In the genomic region with DNA sequence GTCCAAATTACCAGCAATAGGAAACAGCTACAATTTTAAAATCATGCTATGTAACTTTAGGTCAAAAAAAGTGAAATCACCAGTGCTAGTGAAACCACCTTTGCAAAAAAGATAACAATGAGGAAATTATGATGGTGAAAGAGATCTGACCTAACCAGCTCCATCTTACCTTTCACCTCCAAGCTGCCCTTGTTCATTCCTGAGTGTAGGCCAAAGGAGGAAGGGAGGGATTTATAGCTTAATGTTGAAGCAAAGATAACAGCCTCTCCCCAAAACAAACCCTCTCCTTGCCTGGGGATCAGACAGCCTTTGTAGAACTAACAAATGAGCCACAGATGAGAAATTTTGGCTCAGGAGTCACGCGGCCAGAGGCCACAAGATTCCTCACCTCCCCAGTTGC, we compare ENCODE assay signal across 25 cellular contexts.
DNase-seq lines count a peak whose midpoint lies in the region; ATAC-seq and TF ChIP-seq lines count a peak whose summit lies in the region.
"Had no signal": no experiment of that assay in that cellular context is flagged by ENCODE, and none has a peak within 500 bp of the region (broad histone marks: within the 10 kb centered on the region; RNA-seq: fewer than 3 reads in every experiment).

No MANE protein-coding gene starts in this region.

- no peaks in the 10 kb centered on the region for H3K79me2 ChIP-seq in PC-3 (ENCODE audit: low read length)

- H3K27ac ChIP-seq in PC-3 (ENCODE audit: low read length) (peak overlapping the region; percentile 54), uterus (peak overlapping the region; percentile 77 to 79)
- H3K27ac ChIP-seq: BLaER1 treated with 17β-estradiol and CSF1 and Interleukin-3, amounts not matched to agents 10 nM and 100 nM; HL-60; Peyer's patch had no signal

- intact Hi-C loops in PC-3 (cut with micrococcal nuclease) (no loop called here), left colon (cut with DNase I, micrococcal nuclease) (no loop called here), uterus (cut with DNase I; ENCODE audit: low total_unique reads) (no loop called here), left ventricle myocardium superior (cut with micrococcal nuclease) (no loop called here)

- no peaks in the 10 kb centered on the region for H3K36me3 ChIP-seq in PC-3 (ENCODE audit: low read depth, low read length)
- H3K36me3 ChIP-seq in uterus = no peaks in the 10 kb centered on the region
- H3K36me3 ChIP-seq: BLaER1 treated with 17β-estradiol and CSF1 and Interleukin-3, amounts not matched to agents 10 nM and 100 nM; Peyer's patch had no signal

- no peaks in the 10 kb centered on the region for H3K9me2 ChIP-seq in PC-3 (replicated peaks; ENCODE audit: low read length)

- DNase-seq in GM03348 (ENCODE audit: low spot score) (peak; percentile 2), PC-3 (peak; percentile 56), left colon (no peak), uterus (peak in 1 of 2 donors; percentile 34), NCI-H524 treated with DMSO at 0.1 percent for 48 hours (lab: John Stamatoyannopoulos, UW) (no peak), left ventricle myocardium superior (no peak), germinal center (ENCODE audit: low spot score) (no peak)
- DNase-seq: CD4-positive, alpha-beta memory T cell; COR-L47; DMS79; EL; GDM1; Karpas-422; NCI-H1105; NCI-H1436 treated with DMSO at 0.1 percent for 48 hours; NCI-H187 treated with DMSO at 0.1 percent for 48 hours; NCI-H446; NCI-H526; NCI-H82; NK-92 treated with Interleukin-12 subunit alpha and Interleukin-12 subunit beta, amount 100 ng/mL, for 24 hours; Peyer's patch; SHP77 treated with DMSO at 0.1 percent for 48 hours had no signal

- H3K9ac ChIP-seq in PC-3 (ENCODE audit: low read length) = no peak overlapping the region
- H3K9ac ChIP-seq: BLaER1 treated with 17β-estradiol and CSF1 and Interleukin-3, amounts not matched to agents 10 nM and 100 nM had no signal

- H3K9me3 ChIP-seq in PC-3 (ENCODE audit: low read length) (0 out of 2 replicates have a peak, but pooled peaks cover 5% of the 10 kb centered on the region), uterus (no peaks in the 10 kb centered on the region)

- TF ChIP-seq CTCF in PC-3 (conservative IDR thresholded peaks at IDR 0.05; ENCODE audit: low read depth, low read length) (no peak), uterus (IDR thresholded peaks at IDR 0.05) (no peak)

- H3K4me1 ChIP-seq in PC-3 (ENCODE audit: insufficient read depth, low read length) (peaks cover 33% of the 10 kb centered on the region), uterus (no peaks in the 10 kb centered on the region)
- H3K4me1 ChIP-seq: BLaER1 treated with 17β-estradiol and CSF1 and Interleukin-3, amounts not matched to agents 10 nM and 100 nM had no signal

- ATAC-seq in PC-3 (peak; percentile 16; the same call in 1 of the 2 replicates), left colon (peak; percentile 85), left ventricle myocardium superior (no peak)
- ATAC-seq: HCT116 had no signal

- H3K27me3 ChIP-seq in PC-3 (ENCODE audit: low read length) = no peaks in the 10 kb centered on the region
- no peaks in the 10 kb centered on the region for H3K27me3 ChIP-seq in uterus
- H3K27me3 ChIP-seq: BLaER1 treated with 17β-estradiol and CSF1 and Interleukin-3, amounts not matched to agents 10 nM and 100 nM; Peyer's patch had no signal

- H3K4me2 ChIP-seq in PC-3 (ENCODE audit: low read length) = peak overlapping the region; percentile 59
- H3K4me2 ChIP-seq: BLaER1 treated with 17β-estradiol and CSF1 and Interleukin-3, amounts not matched to agents 10 nM and 100 nM had no signal

- H4K20me1 ChIP-seq in PC-3 (ENCODE audit: low read length) = no peaks in the 10 kb centered on the region
- H4K20me1 ChIP-seq: BLaER1 treated with 17β-estradiol and CSF1 and Interleukin-3, amounts not matched to agents 10 nM and 100 nM had no signal

- CTCF ChIA-PET in PC-3 (lab: Charles Lee) = no interaction called here

- no peaks in the 10 kb centered on the region for H3F3A ChIP-seq in PC-3 (ENCODE audit: low read length, unreplicated experiment)

- POLR2A ChIA-PET in PC-3 (lab: Charles Lee; ENCODE audit: unreplicated experiment) = no interaction called here

- no peak overlapping the region for H3K4me3 ChIP-seq in PC-3 (ENCODE audit: low read length)
- H3K4me3 ChIP-seq in uterus = no peak overlapping the region
- H3K4me3 ChIP-seq: BLaER1 treated with 17β-estradiol and CSF1 and Interleukin-3, amounts not matched to agents 10 nM and 100 nM; Peyer's patch had no signal

- H2AFZ ChIP-seq in PC-3 (ENCODE audit: low read length) = peak overlapping the region; percentile 39; the same call in 1 of the 2 replicates

- no TSS peak for BruUV-seq in PC-3 (replicated peaks; lab: Mats Ljungman, UMichigan)

- no peak for TF ChIP-seq POLR2A in uterus (IDR thresholded peaks at IDR 0.05)

Comparison
In these comparisons a context has a peak if more than half of its experiments do, and no peak if none do; other contexts are left out.
1. DNase-seq: peak in GM03348 (single experiment) and PC-3 (single experiment); none in left colon (0 of 2), NCI-H524 treated with DMSO at 0.1 percent for 48 hours (single experiment), left ventricle myocardium superior (single experiment) and germinal center (single experiment).